19 cellular contexts compared by ENCODE assay signal in the genomic region with DNA sequence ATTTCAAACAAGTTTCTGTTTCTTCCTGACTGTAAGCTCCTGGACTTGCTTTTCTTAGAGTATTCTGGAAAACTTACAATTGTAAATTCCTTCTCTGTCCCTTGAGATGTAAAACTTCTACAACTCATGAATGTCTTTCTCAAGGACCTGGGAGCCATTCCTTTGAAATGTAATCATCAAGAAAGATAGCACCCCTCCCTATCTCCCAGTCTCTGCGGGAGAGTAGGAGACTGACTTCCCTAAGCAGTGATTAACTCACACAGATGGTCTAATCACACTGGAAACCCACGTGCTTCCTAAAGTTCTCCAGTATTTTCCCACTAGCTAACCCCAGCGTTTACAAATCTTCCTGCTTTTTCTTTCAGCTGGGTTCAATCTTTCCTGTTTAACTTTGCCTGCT.
DNase-seq lines count a peak whose midpoint lies in the region; ATAC-seq and TF ChIP-seq lines count a peak whose summit lies in the region.
"Had no signal": no experiment of that assay in that cellular context is flagged by ENCODE, and none has a peak within 500 bp of the region (broad histone marks: within the 10 kb centered on the region; RNA-seq: fewer than 3 reads in every experiment).

No MANE protein-coding gene starts in this region.

- no peaks in the 10 kb centered on the region for H3K79me2 ChIP-seq in GM23338 (replicated peaks; ENCODE audit: insufficient read depth)

- 0 to 3% methylated on average over 3 of the region's 3 CpGs for WGBS in mesodermal cell (ENCODE audit: insufficient coverage in 2 of 2), 2 experiments

- no peak overlapping the region for H3K4me2 ChIP-seq in GM23338
- H3K4me2 ChIP-seq: neural progenitor cell had no signal

- H3K27ac Mint-ChIP-seq in GM23338 (no peak overlapping the region), glutamatergic neuron (ENCODE audit: unreplicated experiment) (no peak overlapping the region)
- no peak overlapping the region for H3K27ac Mint-ChIP-seq in naive thymus-derived CD8-positive, alpha-beta T cell
- H3K27ac Mint-ChIP-seq: activated naive CD8-positive, alpha-beta T cell treated with anti-CD3 and anti-CD28 coated beads for 36 hours; activated T-cell treated with anti-CD3 and anti-CD28 coated beads, Interleukin-2, amount 50 U/mL, for 24 hours; neural progenitor cell had no signal

- no peak overlapping the region for H3K4me3 ChIP-seq in GM23338
- no peak overlapping the region for H3K4me3 ChIP-seq in mesodermal cell (ENCODE audit: extremely low read depth, insufficient read depth, low read length, poor library complexity, severe bottlenecking)
- H3K4me3 ChIP-seq: neural progenitor cell had no signal

- TF ChIP-seq CTCF in GM23338 (conservative IDR thresholded peaks at IDR 0.05; ENCODE audit: low read depth in 2 of 2), result no peak
- no peak for TF ChIP-seq CTCF in glutamatergic neuron (IDR thresholded peaks at IDR 0.05; ENCODE audit: partially characterized antibody, unreplicated experiment)

- peaks cover 33% of the 10 kb centered on the region for H3K27me3 ChIP-seq in GM23338 (ENCODE audit: insufficient read depth)
- H3K27me3 ChIP-seq: neural progenitor cell had no signal

- H3K36me3 ChIP-seq in GM23338 (ENCODE audit: insufficient read depth) (no peaks in the 10 kb centered on the region), mesodermal cell (ENCODE audit: control insufficient read depth, insufficient read depth, low read length) (no peaks in the 10 kb centered on the region)
- H3K36me3 ChIP-seq: neural progenitor cell had no signal

- DNase-seq in GM23338 (ENCODE audit: low spot score) (peak; percentile 57), T1000 (lab: John Stamatoyannopoulos, UW) (peak; percentile 36), fibroblast of gingiva (ENCODE audit: low read depth) (peak; percentile 11), glutamatergic neuron (no peak), GF-D8 (lab: John Stamatoyannopoulos, UW) (no peak)
- DNase-seq in naive thymus-derived CD8-positive, alpha-beta T cell, result no peak
- DNase-seq: activated naive CD8-positive, alpha-beta T cell treated with anti-CD3 and anti-CD28 coated beads for 36 hours; activated T-cell treated with anti-CD3 and anti-CD28 coated beads, Interleukin-2, amount 50 U/mL, for 24 hours; DMS153; Karpas-422; midbrain; NCI-H1417 treated with DMSO at 0.1 percent for 48 hours; RPMI8226; stimulated activated naive CD4-positive, alpha-beta T cell treated with Interleukin-2 at 50 U/mL for 16 hours; trophoblast cell had no signal

- H3K4me3 Mint-ChIP-seq in GM23338, result no peak overlapping the region
- no peak overlapping the region for H3K4me3 Mint-ChIP-seq in naive thymus-derived CD8-positive, alpha-beta T cell
- H3K4me3 Mint-ChIP-seq in glutamatergic neuron (ENCODE audit: unreplicated experiment), result no peak overlapping the region
- H3K4me3 Mint-ChIP-seq: activated naive CD8-positive, alpha-beta T cell treated with anti-CD3 and anti-CD28 coated beads for 36 hours; activated T-cell treated with anti-CD3 and anti-CD28 coated beads, Interleukin-2, amount 50 U/mL, for 24 hours; neural progenitor cell had no signal

- no peaks in the 10 kb centered on the region for H4K20me1 ChIP-seq in GM23338 (replicated peaks; ENCODE audit: insufficient read depth)

- ATAC-seq in GM23338, result peak; percentile 77
- no peak for ATAC-seq in naive thymus-derived CD8-positive, alpha-beta T cell
- ATAC-seq: HCT116 had no signal

- H3K27ac ChIP-seq in GM23338 (ENCODE audit: low read depth), result no peak overlapping the region
- peak overlapping the region; percentile 41 for H3K27ac ChIP-seq in mesodermal cell (ENCODE audit: low read depth, low read length, severe bottlenecking)
- H3K27ac ChIP-seq: C4-2B, neural progenitor cell had no signal

- H3K9me3 ChIP-seq in mesodermal cell (ENCODE audit: control insufficient read depth, low read length), result no peaks in the 10 kb centered on the region

- H3K4me1 Mint-ChIP-seq in GM23338 (peaks cover 12% of the 10 kb centered on the region; the same call in 2 of the 3 replicates), glutamatergic neuron (ENCODE audit: low read depth, unreplicated experiment) (peaks cover 4% of the 10 kb centered on the region)
- H3K4me1 Mint-ChIP-seq in naive thymus-derived CD8-positive, alpha-beta T cell, result no peaks in the 10 kb centered on the region
- H3K4me1 Mint-ChIP-seq: activated naive CD8-positive, alpha-beta T cell treated with anti-CD3 and anti-CD28 coated beads for 36 hours; neural progenitor cell had no signal

- H3K36me3 Mint-ChIP-seq in GM23338 (ENCODE audit: low read depth) (no peaks in the 10 kb centered on the region), glutamatergic neuron (ENCODE audit: unreplicated experiment) (no peaks in the 10 kb centered on the region)
- H3K36me3 Mint-ChIP-seq in naive thymus-derived CD8-positive, alpha-beta T cell, result no peaks in the 10 kb centered on the region
- H3K36me3 Mint-ChIP-seq: activated naive CD8-positive, alpha-beta T cell treated with anti-CD3 and anti-CD28 coated beads for 36 hours; neural progenitor cell had no signal

- H3K27me3 Mint-ChIP-seq in GM23338 (ENCODE audit: insufficient read depth, low read depth, poor library complexity) (peaks cover 17% of the 10 kb centered on the region), glutamatergic neuron (ENCODE audit: unreplicated experiment) (peaks cover 4% of the 10 kb centered on the region)
- H3K27me3 Mint-ChIP-seq in naive thymus-derived CD8-positive, alpha-beta T cell, result peaks cover 0 to 4% (median 0%) of the 10 kb centered on the region in 5 donors
- H3K27me3 Mint-ChIP-seq: activated T-cell treated with anti-CD3 and anti-CD28 coated beads, Interleukin-2, amount 50 U/mL, for 24 hours had no signal

- no peaks in the 10 kb centered on the region for H3K4me1 ChIP-seq in GM23338 (ENCODE audit: insufficient read depth)
- H3K4me1 ChIP-seq in mesodermal cell (ENCODE audit: control insufficient read depth, insufficient read depth, low read length, poor library complexity, severe bottlenecking), result peaks cover 6% of the 10 kb centered on the region
- H3K4me1 ChIP-seq: neural progenitor cell had no signal

- POLR2A ChIA-PET in naive thymus-derived CD8-positive, alpha-beta T cell (lab: Charles Lee), result no interaction called here

- H2AFZ ChIP-seq in GM23338, result no peak overlapping the region
- H2AFZ ChIP-seq: neural progenitor cell had no signal

- no peaks in the 10 kb centered on the region for H3K9me2 ChIP-seq in GM23338 (ENCODE audit: insufficient read depth)

- H3K9me3 Mint-ChIP-seq in GM23338 (no peaks in the 10 kb centered on the region), glutamatergic neuron (ENCODE audit: unreplicated experiment) (peaks cover 2% of the 10 kb centered on the region)
- peaks cover 0 to 2% (median 0%) of the 10 kb centered on the region in 9 donors for H3K9me3 Mint-ChIP-seq in naive thymus-derived CD8-positive, alpha-beta T cell
- H3K9me3 Mint-ChIP-seq: activated naive CD8-positive, alpha-beta T cell treated with anti-CD3 and anti-CD28 coated beads for 36 hours; activated T-cell treated with anti-CD3 and anti-CD28 coated beads, Interleukin-2, amount 50 U/mL, for 24 hours; neural progenitor cell had no signal

- H3F3A ChIP-seq in GM23338 (replicated peaks; ENCODE audit: low read depth), result no peaks in the 10 kb centered on the region

TF ChIP-seq in GM23338, 12 proteins besides CTCF, POLR2A, EP300 and RAD21 (continues in another document):
- TF ChIP-seq STAT1 (IDR thresholded peaks at IDR 0.05; ENCODE audit: unreplicated experiment), result no peak
- no peak for TF ChIP-seq EZH2phosphoT487 (IDR thresholded peaks at IDR 0.05; ENCODE audit: unreplicated experiment)
- TF ChIP-seq ETS1 (IDR thresholded peaks at IDR 0.05), result no peak
- no peak for TF ChIP-seq ZNF331 (CRISPR knock-in tag; IDR thresholded peaks at IDR 0.05; ENCODE audit: low read depth)
- TF ChIP-seq NANOG (IDR thresholded peaks at IDR 0.05; ENCODE audit: borderline replicate concordance), result no peak
- TF ChIP-seq POLR2AphosphoS5 (IDR thresholded peaks at IDR 0.05; ENCODE audit: low read depth), result no peak
- TF ChIP-seq JUNB (IDR thresholded peaks at IDR 0.05; ENCODE audit: unreplicated experiment), result no peak
- no peak for TF ChIP-seq ZNF114 (CRISPR knock-in tag; IDR thresholded peaks at IDR 0.05)
- TF ChIP-seq REST (IDR thresholded peaks at IDR 0.05; ENCODE audit: unreplicated experiment), result no peak

Comparison
In these comparisons a context has a peak if more than half of its experiments do, and no peak if none do; other contexts are left out.
1. DNase-seq: peak in GM23338 (single experiment), T1000 (single experiment) and fibroblast of gingiva (single experiment); none in naive thymus-derived CD8-positive, alpha-beta T cell (0 of 10), glutamatergic neuron (single experiment) and GF-D8 (single experiment).